In genomic region chr20:56815796-56816195, GRCh38 we compare ENCODE assay signal across 19 cellular contexts.
"Had no signal": no experiment of that assay in that cellular context is flagged by ENCODE, and none has a peak within 500 bp of the region (broad histone marks: within the 10 kb centered on the region; RNA-seq: fewer than 3 reads in every experiment).

No MANE protein-coding gene starts in this region.

- H3K79me2 ChIP-seq: hepatocyte had no signal

- H3K9me3 ChIP-seq: colonic mucosa, pancreas, thoracic aorta, transverse colon, uterus had no signal

- ATAC-seq: natural killer cell; pancreas; sciatic nerve; stimulated activated naive B cell treated with anti-CD40 and anti-IgM and Interleukin-4, amounts not matched to agents 10 μg/mL and 1 μg/mL and 100 μg/mL, for 72 hours; stimulated activated naive CD8-positive, alpha-beta T cell treated with anti-CD3 and anti-CD28 coated beads, Interleukin-15, amount 100 ng/mL, for 72 hours had no signal

- H3K36me3 ChIP-seq: colonic mucosa, pancreas, spleen, thoracic aorta, transverse colon, uterus had no signal

- H3K4me1 ChIP-seq: colonic mucosa, pancreas, spleen, transverse colon, uterus had no signal

- H3K27me3 ChIP-seq: colonic mucosa, pancreas, uterus had no signal

- DNase-seq: caudate nucleus; colonic mucosa; effector CD8-positive, alpha-beta T cell; foreskin melanocyte; head of caudate nucleus; kidney glomerular epithelial cell; natural killer cell; occipital lobe; pancreas; spleen; stimulated activated CD4-positive, alpha-beta T cell treated with anti-CD3 and anti-CD28 coated beads, Interleukin-2, amount 100 ng/mL, for 24 hours; stimulated activated CD4-positive, alpha-beta T cell treated with anti-CD3 and anti-CD28 coated beads, Interleukin-4, amount 100 ng/mL, for 4 hours; stimulated activated naive B cell treated with anti-CD40 and anti-IgM and Interleukin-4, amounts not matched to agents 10 μg/mL and 1 μg/mL and 100 μg/mL, for 72 hours; stimulated activated naive CD8-positive, alpha-beta T cell treated with anti-CD3 and anti-CD28 coated beads, Interleukin-15, amount 100 ng/mL, for 72 hours; transverse colon; uterus had no signal

- H2AFZ ChIP-seq: hepatocyte had no signal

- H3K4me3 ChIP-seq: colonic mucosa, hepatocyte, pancreas, spleen, thoracic aorta, transverse colon, uterus had no signal

- H3K27ac ChIP-seq: colonic mucosa, hepatocyte, pancreas, spleen, thoracic aorta, transverse colon, uterus had no signal

- H3K4me2 ChIP-seq: hepatocyte had no signal
